8 cellular contexts compared by ENCODE assay signal in genomic region chr21:45880097-45881068, GRCh38.
DNase-seq lines count a peak whose midpoint lies in the region; ATAC-seq and TF ChIP-seq lines count a peak whose summit lies in the region.

No MANE protein-coding gene starts in this region.

- TF ChIP-seq CTCF in ovary (IDR thresholded peaks at IDR 0.05) (no peak), thyroid gland (IDR thresholded peaks at IDR 0.05) (peak in 4 of 6 experiments; percentile 15 to 52 (median 18))

- H3K36me3 Mint-ChIP-seq in activated T-helper 2 cell treated with anti-CD3 and anti-CD28 coated beads, Interferon-gamma antibody, Interleukin-2, Interleukin-4, amounts not matched to agents 10 μg/mL and 5 μg/mL and 100 μg/mL, durations not matched to agents 14 hours and 24 hours and 36 hours (ENCODE audit: low read depth), result peaks cover 5% of the 10 kb centered on the region

- no peaks in the 10 kb centered on the region for H3K9me3 ChIP-seq in ovary
- no peaks in the 10 kb centered on the region for H3K9me3 ChIP-seq in thyroid gland

- H3K27me3 ChIP-seq in ovary (no peaks in the 10 kb centered on the region), thyroid gland (no peaks in the 10 kb centered on the region)

- H3K27ac Mint-ChIP-seq in activated T-helper 2 cell treated with anti-CD3 and anti-CD28 coated beads, Interferon-gamma antibody, Interleukin-2, Interleukin-4, amounts not matched to agents 10 μg/mL and 5 μg/mL and 100 μg/mL, durations not matched to agents 14 hours and 24 hours and 36 hours, result no peak overlapping the region

- no peak overlapping the region for H3K4me3 Mint-ChIP-seq in activated T-helper 2 cell treated with anti-CD3 and anti-CD28 coated beads, Interferon-gamma antibody, Interleukin-2, Interleukin-4, amounts not matched to agents 10 μg/mL and 5 μg/mL and 100 μg/mL, durations not matched to agents 14 hours and 24 hours and 36 hours (ENCODE audit: low read depth)

- peaks cover 26% of the 10 kb centered on the region for H3K4me1 Mint-ChIP-seq in activated T-helper 2 cell treated with anti-CD3 and anti-CD28 coated beads, Interferon-gamma antibody, Interleukin-2, Interleukin-4, amounts not matched to agents 10 μg/mL and 5 μg/mL and 100 μg/mL, durations not matched to agents 14 hours and 24 hours and 36 hours (ENCODE audit: low read depth)

- DNase-seq in CMK (ENCODE audit: low read depth) (peak; percentile 15), HuH-7.5 (ENCODE audit: low spot score) (peak; percentile 71), RPMI8226 (peak; percentile 93), foreskin melanocyte (peak; percentile 40), ovary (peak in 4 of 5 donors; percentile 29 to 54 (median 38)), thyroid gland (peak; percentile 51 to 62)
- DNase-seq in activated T-helper 2 cell treated with anti-CD3 and anti-CD28 coated beads, Interferon-gamma antibody, Interleukin-2, Interleukin-4, amounts not matched to agents 10 μg/mL and 5 μg/mL and 100 μg/mL, durations not matched to agents 14 hours and 24 hours and 36 hours (ENCODE audit: low spot score), result peak; percentile 42

- no peak overlapping the region for H3K4me3 ChIP-seq in ovary
- H3K4me3 ChIP-seq in thyroid gland (replicated peaks in 1 of 3), result no peak overlapping the region

- peaks cover 3% of the 10 kb centered on the region for H3K9me3 Mint-ChIP-seq in activated T-helper 2 cell treated with anti-CD3 and anti-CD28 coated beads, Interferon-gamma antibody, Interleukin-2, Interleukin-4, amounts not matched to agents 10 μg/mL and 5 μg/mL and 100 μg/mL, durations not matched to agents 14 hours and 24 hours and 36 hours

- WGBS in ovary, 3 donors, result 57 to 66% (median 63%) methylated on average over 29 of the region's 29 CpGs
- 46 to 58% methylated on average over 29 of the region's 29 CpGs for WGBS in thyroid gland, 2 donors

- H3K36me3 ChIP-seq in ovary (no peaks in the 10 kb centered on the region), thyroid gland (no peaks in the 10 kb centered on the region)

- no peak for TF ChIP-seq POLR2A in ovary (IDR thresholded peaks at IDR 0.05)
- TF ChIP-seq POLR2A in thyroid gland (IDR thresholded peaks at IDR 0.05), result no peak

- peaks cover 17% of the 10 kb centered on the region for H3K27me3 Mint-ChIP-seq in activated T-helper 2 cell treated with anti-CD3 and anti-CD28 coated beads, Interferon-gamma antibody, Interleukin-2, Interleukin-4, amounts not matched to agents 10 μg/mL and 5 μg/mL and 100 μg/mL, durations not matched to agents 14 hours and 24 hours and 36 hours (ENCODE audit: low read depth)

- intact Hi-C loops in activated T-helper 2 cell treated with anti-CD3 and anti-CD28 coated beads, Interferon-gamma antibody, Interleukin-2, Interleukin-4, amounts not matched to agents 10 μg/mL and 5 μg/mL and 100 μg/mL, durations not matched to agents 14 hours and 24 hours and 36 hours (cut with micrococcal nuclease), result loop anchor here (5.0 kb wide), 1 partner anchor 328 kb away; no protein-coding TSS in a partner anchor
- intact Hi-C loops in ovary (cut with DNase I), result no loop called here
- intact Hi-C loops in thyroid gland (cut with DNase I), result no loop called here

- H3K27ac ChIP-seq in ovary (no peak overlapping the region), thyroid gland (no peak overlapping the region)

- H3K4me1 ChIP-seq in ovary (ENCODE audit: insufficient read depth) (no peaks in the 10 kb centered on the region), thyroid gland (no peaks in the 10 kb centered on the region)

- no peak for TF ChIP-seq EP300 in ovary (IDR thresholded peaks at IDR 0.05)

- no peak for ATAC-seq in HG02798 (IDR thresholded peaks at IDR 0.05; ENCODE audit: poor library complexity, unreplicated experiment)

Comparison
In these comparisons a context has a peak if more than half of its experiments do, and no peak if none do; other contexts are left out.
1. DNase-seq: peak in every context shown above with its lines; median percentile 93 in RPMI8226; 71 in HuH-7.5; 56 in thyroid gland; 42 in activated T-helper 2 cell treated with anti-CD3 and anti-CD28 coated beads, Interferon-gamma antibody, Interleukin-2, Interleukin-4, amounts not matched to agents 10 μg/mL and 5 μg/mL and 100 μg/mL, durations not matched to agents 14 hours and 24 hours and 36 hours; 40 in foreskin melanocyte; 38 in ovary; 15 in CMK.
2. CTCF ChIP-seq: peak in thyroid gland (4 of 6); none in ovary (0 of 3).